In the genomic region with DNA sequence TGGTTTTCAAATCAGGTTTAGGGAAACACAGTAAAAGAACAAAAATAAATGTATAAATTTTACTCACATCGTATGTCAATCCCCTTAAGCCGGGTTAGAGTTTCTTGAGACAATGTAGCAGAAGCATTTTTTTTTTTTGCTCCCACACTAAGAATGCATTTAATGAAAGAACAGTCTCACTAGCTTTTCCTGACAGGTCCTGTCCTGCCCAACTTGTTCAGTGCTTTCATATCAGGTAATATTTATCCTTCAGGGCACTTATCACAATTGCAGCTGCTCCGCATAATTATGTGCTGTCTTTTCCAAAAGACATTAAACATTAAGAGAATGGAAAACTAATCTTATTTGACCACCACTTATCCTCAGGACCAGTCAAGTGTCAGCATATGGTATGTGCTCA, we compare ENCODE assay signal across 27 cellular contexts.
"Had no signal": no experiment of that assay in that cellular context is flagged by ENCODE, and none has a peak within 500 bp of the region (broad histone marks: within the 10 kb centered on the region; RNA-seq: fewer than 3 reads in every experiment).

No MANE protein-coding gene starts in this region.

- H3K36me3 ChIP-seq: colonic mucosa, gastroesophageal sphincter, pancreas, prostate gland had no signal

- H3K9me3 ChIP-seq: colonic mucosa, pancreas, prostate gland, testis had no signal

- H3K27ac ChIP-seq: colonic mucosa, gastroesophageal sphincter, hepatocyte, pancreas, prostate gland, testis had no signal

- H3K27me3 ChIP-seq: colonic mucosa, gastroesophageal sphincter, hepatocyte, pancreas, testis had no signal

- DNase-seq: activated CD4-positive, alpha-beta T cell treated with anti-CD3 and anti-CD28 coated beads for 36 hours; activated CD4-positive, CD25-positive, alpha-beta regulatory T cell; activated CD8-positive, alpha-beta memory T cell treated with anti-CD3 and anti-CD28 coated beads, Interleukin-2, amount 10 ng/mL, durations not matched to agents 7 days and 5 days; activated CD8-positive, alpha-beta T cell treated with anti-CD3 and anti-CD28 coated beads, Interleukin-2, amount 10 ng/mL, durations not matched to agents 7 days and 5 days; activated T-cell treated with anti-CD3 and anti-CD28 coated beads, Interleukin-2, amount 50 U/mL, for 48 hours; colonic mucosa; effector CD8-positive, alpha-beta T cell; islet precursor cell; left colon; midbrain; naive thymus-derived CD4-positive, alpha-beta T cell; nucleus accumbens; pancreas; retina; stimulated activated CD4-positive, alpha-beta T cell treated with anti-CD3 and anti-CD28 coated beads, Interleukin-12 subunit alpha, Interleukin-12 subunit beta, amount 100 ng/mL, for 4 hours; stimulated activated CD4-positive, alpha-beta T cell treated with anti-CD3 and anti-CD28 coated beads, Interleukin-4, amount 100 ng/mL, for 1 hour; stimulated activated naive CD8-positive, alpha-beta T cell treated with anti-CD3 and anti-CD28 coated beads, Interleukin-15, Interleukin-2, amounts not matched to agents 100 U/mL and 50 U/mL, for 24 hours; testis; trophoblast cell had no signal

- H3K79me2 ChIP-seq: hepatocyte had no signal

- H3K4me3 ChIP-seq: colonic mucosa, gastroesophageal sphincter, hepatocyte, pancreas, prostate gland, skin epidermis, testis had no signal

- H3K4me2 ChIP-seq: hepatocyte had no signal

- H2AFZ ChIP-seq: hepatocyte had no signal

- FAIRE-seq: endometrium, pancreas, urothelium cell line had no signal

- ATAC-seq: activated CD4-positive, alpha-beta T cell treated with anti-CD3 and anti-CD28 coated beads for 36 hours; activated CD8-positive, alpha-beta memory T cell treated with anti-CD3 and anti-CD28 coated beads, Interleukin-2, amount 10 ng/mL, durations not matched to agents 7 days and 5 days; activated CD8-positive, alpha-beta T cell treated with anti-CD3 and anti-CD28 coated beads, Interleukin-2, amount 10 ng/mL, durations not matched to agents 7 days and 5 days; activated naive CD4-positive, alpha-beta T cell treated with anti-CD3 and anti-CD28 coated beads, Interleukin-2, amount 50 U/mL, for 72 hours; gastroesophageal sphincter; left colon; naive thymus-derived CD4-positive, alpha-beta T cell; sciatic nerve; stimulated activated naive CD8-positive, alpha-beta T cell treated with anti-CD3 and anti-CD28 coated beads, Interleukin-15, Interleukin-2, amounts not matched to agents 100 U/mL and 50 U/mL, for 24 hours had no signal

- H3K4me1 ChIP-seq: colonic mucosa, gastroesophageal sphincter, prostate gland, testis had no signal
